In the genomic region with DNA sequence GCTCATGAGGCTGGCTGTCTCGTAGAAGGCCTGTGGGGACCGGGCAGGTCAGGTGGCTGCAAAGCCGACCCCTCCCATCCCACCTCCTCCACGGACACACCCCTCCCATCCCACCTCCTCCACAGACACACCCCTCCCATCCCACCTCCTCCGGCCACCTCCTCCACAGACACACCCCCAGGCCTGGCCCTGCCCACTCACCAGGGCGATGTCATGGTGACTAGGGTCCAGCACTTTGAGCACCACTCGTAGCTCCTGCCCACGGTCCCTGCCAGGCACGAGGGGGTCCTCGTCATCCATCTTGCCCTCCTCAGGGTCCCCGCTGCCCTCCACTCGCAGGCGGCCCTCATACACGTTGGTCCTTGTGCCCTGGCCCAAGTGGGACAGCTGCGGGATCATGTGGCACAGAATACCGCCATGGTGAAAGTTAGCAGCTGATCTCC, we compare ENCODE assay signal across 30 cellular contexts.
"Had no signal": no experiment of that assay in that cellular context is flagged by ENCODE, and none has a peak within 500 bp of the region (broad histone marks: within the 10 kb centered on the region; RNA-seq: fewer than 3 reads in every experiment).

No MANE protein-coding gene starts in this region.

- H3K4me1 Mint-ChIP-seq: activated CD4-positive, alpha-beta memory T cell treated with anti-CD3 and anti-CD28 coated beads, Interleukin-2, amount 10 ng/mL, durations not matched to agents 7 days and 5 days; activated CD4-positive, alpha-beta T cell treated with anti-CD3 and anti-CD28 coated beads, Interleukin-2, amount 10 ng/mL, durations not matched to agents 7 days and 5 days; activated naive CD4-positive, alpha-beta T cell treated with anti-CD3 and anti-CD28 coated beads, Interleukin-2, amount 50 U/mL, for 24 hours; activated naive CD8-positive, alpha-beta T cell treated with anti-CD3 and anti-CD28 coated beads, Interleukin-2, amount 50 U/mL, for 24 hours; activated T-helper 17 cell treated with anti-CD3 and anti-CD28 coated beads, Interleukin-2, amount 50 U/mL, for 72 hours; nephron; stimulated activated memory B cell treated with anti-CD40 and anti-IgM and Interleukin-4, amounts not matched to agents 10 μg/mL and 1 μg/mL and 100 μg/mL, for 72 hours; stimulated activated naive CD8-positive, alpha-beta T cell treated with anti-CD3 and anti-CD28 coated beads, Interleukin-15, amount 100 ng/mL, for 72 hours had no signal

- DNase-seq: activated CD4-positive, alpha-beta memory T cell treated with anti-CD3 and anti-CD28 coated beads, Interleukin-2, amount 10 ng/mL, durations not matched to agents 7 days and 5 days; activated CD4-positive, alpha-beta T cell treated with anti-CD3 and anti-CD28 coated beads for 1 hour; activated CD4-positive, alpha-beta T cell treated with anti-CD3 and anti-CD28 coated beads, Interleukin-2, amount 10 ng/mL, durations not matched to agents 7 days and 5 days; activated CD8-positive, alpha-beta memory T cell treated with anti-CD3 and anti-CD28 coated beads, Interleukin-2, amount 50 U/mL, for 48 hours; activated naive CD8-positive, alpha-beta T cell treated with anti-CD3 and anti-CD28 coated beads, Interleukin-2, amount 50 U/mL, for 24 hours; activated T-cell treated with anti-CD3 and anti-CD28 coated beads, Interleukin-2, amount 50 U/mL, for 24 hours; central memory CD4-positive, alpha-beta T cell; foreskin keratinocyte; heart right ventricle; left lung; mesendoderm; ovary; right lobe of liver; stimulated activated CD4-positive, alpha-beta T cell treated with anti-CD3 and anti-CD28 coated beads, Interleukin-4, amount 100 ng/mL, for 24 hours; stimulated activated naive CD8-positive, alpha-beta T cell treated with anti-CD3 and anti-CD28 coated beads, Interleukin-15, amount 100 ng/mL, for 72 hours; substantia nigra; T-helper 9 cell had no signal

- H3K4me3 Mint-ChIP-seq: activated CD4-positive, alpha-beta memory T cell treated with anti-CD3 and anti-CD28 coated beads, Interleukin-2, amount 10 ng/mL, durations not matched to agents 7 days and 5 days; activated CD4-positive, alpha-beta T cell treated with anti-CD3 and anti-CD28 coated beads, Interleukin-2, amount 10 ng/mL, durations not matched to agents 7 days and 5 days; activated naive CD4-positive, alpha-beta T cell treated with anti-CD3 and anti-CD28 coated beads, Interleukin-2, amount 50 U/mL, for 24 hours; activated naive CD8-positive, alpha-beta T cell treated with anti-CD3 and anti-CD28 coated beads, Interleukin-2, amount 50 U/mL, for 24 hours; activated T-cell treated with anti-CD3 and anti-CD28 coated beads, Interleukin-2, amount 50 U/mL, for 24 hours; activated T-helper 17 cell treated with anti-CD3 and anti-CD28 coated beads, Interleukin-2, amount 50 U/mL, for 72 hours; dendritic cell treated with granulocyte-macrophage colony-stimulating factor and Interleukin-4, amounts not matched to agents 40 ng/mL and 50 ng/mL, for 4 days; nephron; stimulated activated memory B cell treated with anti-CD40 and anti-IgM and Interleukin-4, amounts not matched to agents 10 μg/mL and 1 μg/mL and 100 μg/mL, for 72 hours; stimulated activated naive CD8-positive, alpha-beta T cell treated with anti-CD3 and anti-CD28 coated beads, Interleukin-15, amount 100 ng/mL, for 72 hours; type B pancreatic cell had no signal

- H3K9me3 ChIP-seq: breast epithelium, esophagus muscularis mucosa, heart right ventricle, left lung, neutrophil, ovary, right lobe of liver, vagina had no signal

- H3K36me3 ChIP-seq: ovary had no signal

- H3K27ac ChIP-seq: breast epithelium, esophagus muscularis mucosa, foreskin keratinocyte, heart right ventricle, left lung, ovary, right lobe of liver, vagina, VCaP had no signal

- H3K27ac Mint-ChIP-seq: activated CD4-positive, alpha-beta memory T cell treated with anti-CD3 and anti-CD28 coated beads, Interleukin-2, amount 10 ng/mL, durations not matched to agents 7 days and 5 days; activated CD4-positive, alpha-beta T cell treated with anti-CD3 and anti-CD28 coated beads, Interleukin-2, amount 10 ng/mL, durations not matched to agents 7 days and 5 days; activated naive CD8-positive, alpha-beta T cell treated with anti-CD3 and anti-CD28 coated beads, Interleukin-2, amount 50 U/mL, for 24 hours; activated T-helper 17 cell treated with anti-CD3 and anti-CD28 coated beads, Interleukin-2, amount 50 U/mL, for 72 hours; dendritic cell treated with granulocyte-macrophage colony-stimulating factor and Interleukin-4, amounts not matched to agents 40 ng/mL and 50 ng/mL, for 4 days; nephron; progenitor cell of endocrine pancreas; stimulated activated memory B cell treated with anti-CD40 and anti-IgM and Interleukin-4, amounts not matched to agents 10 μg/mL and 1 μg/mL and 100 μg/mL, for 72 hours; type B pancreatic cell had no signal

- H3K27me3 Mint-ChIP-seq: activated CD4-positive, alpha-beta memory T cell treated with anti-CD3 and anti-CD28 coated beads, Interleukin-2, amount 10 ng/mL, durations not matched to agents 7 days and 5 days; activated CD4-positive, alpha-beta T cell treated with anti-CD3 and anti-CD28 coated beads, Interleukin-2, amount 10 ng/mL, durations not matched to agents 7 days and 5 days; activated naive CD4-positive, alpha-beta T cell treated with anti-CD3 and anti-CD28 coated beads, Interleukin-2, amount 50 U/mL, for 24 hours; activated naive CD8-positive, alpha-beta T cell treated with anti-CD3 and anti-CD28 coated beads, Interleukin-2, amount 50 U/mL, for 24 hours; activated T-cell treated with anti-CD3 and anti-CD28 coated beads, Interleukin-2, amount 50 U/mL, for 24 hours; activated T-helper 17 cell treated with anti-CD3 and anti-CD28 coated beads, Interleukin-2, amount 50 U/mL, for 72 hours; dendritic cell treated with granulocyte-macrophage colony-stimulating factor and Interleukin-4, amounts not matched to agents 40 ng/mL and 50 ng/mL, for 4 days; progenitor cell of endocrine pancreas; stimulated activated memory B cell treated with anti-CD40 and anti-IgM and Interleukin-4, amounts not matched to agents 10 μg/mL and 1 μg/mL and 100 μg/mL, for 72 hours; stimulated activated naive CD8-positive, alpha-beta T cell treated with anti-CD3 and anti-CD28 coated beads, Interleukin-15, amount 100 ng/mL, for 72 hours; type B pancreatic cell had no signal

- H3K9me3 Mint-ChIP-seq: activated CD4-positive, alpha-beta memory T cell treated with anti-CD3 and anti-CD28 coated beads, Interleukin-2, amount 10 ng/mL, durations not matched to agents 7 days and 5 days; activated CD4-positive, alpha-beta T cell treated with anti-CD3 and anti-CD28 coated beads, Interleukin-2, amount 10 ng/mL, durations not matched to agents 7 days and 5 days; activated naive CD4-positive, alpha-beta T cell treated with anti-CD3 and anti-CD28 coated beads, Interleukin-2, amount 50 U/mL, for 24 hours; activated naive CD8-positive, alpha-beta T cell treated with anti-CD3 and anti-CD28 coated beads, Interleukin-2, amount 50 U/mL, for 24 hours; activated T-cell treated with anti-CD3 and anti-CD28 coated beads, Interleukin-2, amount 50 U/mL, for 24 hours; activated T-helper 17 cell treated with anti-CD3 and anti-CD28 coated beads, Interleukin-2, amount 50 U/mL, for 72 hours; dendritic cell treated with granulocyte-macrophage colony-stimulating factor and Interleukin-4, amounts not matched to agents 40 ng/mL and 50 ng/mL, for 4 days; nephron; stimulated activated memory B cell treated with anti-CD40 and anti-IgM and Interleukin-4, amounts not matched to agents 10 μg/mL and 1 μg/mL and 100 μg/mL, for 72 hours; stimulated activated naive CD8-positive, alpha-beta T cell treated with anti-CD3 and anti-CD28 coated beads, Interleukin-15, amount 100 ng/mL, for 72 hours; type B pancreatic cell had no signal

- H3K4me1 ChIP-seq: breast epithelium, esophagus muscularis mucosa, foreskin keratinocyte, heart right ventricle, left lung, right lobe of liver, vagina had no signal

- ATAC-seq: activated naive CD8-positive, alpha-beta T cell treated with anti-CD3 and anti-CD28 coated beads, Interleukin-2, amount 50 U/mL, for 24 hours; activated T-helper 17 cell treated with anti-CD3 and anti-CD28 coated beads, Interleukin-2, amount 50 U/mL, for 72 hours; foreskin keratinocyte; heart right ventricle; left lung had no signal

- H3K4me3 ChIP-seq: breast epithelium, esophagus muscularis mucosa, heart right ventricle, left lung, lung, ovary, right lobe of liver, vagina had no signal

- H3K27me3 ChIP-seq: breast epithelium, esophagus muscularis mucosa, foreskin keratinocyte, heart right ventricle, left lung, neutrophil, ovary, right lobe of liver, vagina had no signal
